8 cellular contexts compared by ENCODE assay signal in genomic region chr3:57596495-57597239, GRCh38. TPM values are rescaled to one million over a fixed set of nuclear protein-coding genes. Genes with fewer than 3 reads are reported as not detected.
DNase-seq lines count a peak whose midpoint lies in the region; ATAC-seq and TF ChIP-seq lines count a peak whose summit lies in the region.

No MANE protein-coding gene starts in this region.

- peaks cover 32% of the 10 kb centered on the region for H4K20me1 ChIP-seq in OCI-LY7 (ENCODE audit: insufficient read depth, low read length)

- H3K36me3 ChIP-seq in GM06990 (ENCODE audit: control insufficient read depth, insufficient read depth, low read length) (no peaks in the 10 kb centered on the region; the same call in 1 of the 2 replicates), OCI-LY7 (ENCODE audit: insufficient read depth, low read length) (peaks cover 41% of the 10 kb centered on the region)

- H3K27ac Mint-ChIP-seq in activated T-helper 1 cell treated with anti-CD3 and anti-CD28 coated beads, Interleukin-12 subunit alpha, Interleukin-12 subunit beta, Interleukin-2, Interleukin-4 antibody, amounts not matched to agents 30 ng/mL and 10 ng/mL and 1 ng/mL, durations not matched to agents 14 hours and 24 hours and 36 hours = peak overlapping the region; percentile 100
- H3K27ac Mint-ChIP-seq in naive B cell = peak overlapping the region; percentile 100

- H3K27me3 Mint-ChIP-seq in activated T-helper 1 cell treated with anti-CD3 and anti-CD28 coated beads, Interleukin-12 subunit alpha, Interleukin-12 subunit beta, Interleukin-2, Interleukin-4 antibody, amounts not matched to agents 30 ng/mL and 10 ng/mL and 1 ng/mL, durations not matched to agents 14 hours and 24 hours and 36 hours (ENCODE audit: insufficient read depth) = no peaks in the 10 kb centered on the region
- no peaks in the 10 kb centered on the region for H3K27me3 Mint-ChIP-seq in naive B cell

- H3K4me2 ChIP-seq in OCI-LY7 (ENCODE audit: low read length) = peak overlapping the region; percentile 94

- H3K79me2 ChIP-seq in OCI-LY7 (ENCODE audit: insufficient read depth, low read depth, low read length) = peaks cover 71% of the 10 kb centered on the region

- POLR2A ChIA-PET in OCI-LY7 (lab: Charles Lee) = interaction anchor here (0.7 to 2.1 kb wide), 6 partner anchors 14 to 162 kb away, joined by 3 to 7 read pairs (median 6); partner anchors contain the start of gene PDE12

- no peaks in the 10 kb centered on the region for H3K9me2 ChIP-seq in OCI-LY7 (ENCODE audit: insufficient read depth, low read length)

- peaks cover 24% of the 10 kb centered on the region for H3K36me3 Mint-ChIP-seq in activated T-helper 1 cell treated with anti-CD3 and anti-CD28 coated beads, Interleukin-12 subunit alpha, Interleukin-12 subunit beta, Interleukin-2, Interleukin-4 antibody, amounts not matched to agents 30 ng/mL and 10 ng/mL and 1 ng/mL, durations not matched to agents 14 hours and 24 hours and 36 hours (ENCODE audit: low read depth)
- H3K36me3 Mint-ChIP-seq in naive B cell = peaks cover 0 to 7% of the 10 kb centered on the region in 2 donors

- TF ChIP-seq CTCF in GM06990 (IDR thresholded peaks at IDR 0.05; ENCODE audit: insufficient read depth, low read length, poor library complexity, severe bottlenecking) = no peak
- no peak for TF ChIP-seq CTCF in OCI-LY7 (conservative IDR thresholded peaks at IDR 0.05; ENCODE audit: low read length)

- intact Hi-C loops in OCI-LY7 (cut with micrococcal nuclease; ENCODE audit: unreplicated experiment) = loop anchor here (1.0 to 2.0 kb wide), 4 partner anchors 39 to 368 kb away; partner anchors contain the start of gene SLMAP
- intact Hi-C loops in activated T-helper 1 cell treated with anti-CD3 and anti-CD28 coated beads, Interleukin-12 subunit alpha, Interleukin-12 subunit beta, Interleukin-2, Interleukin-4 antibody, amounts not matched to agents 30 ng/mL and 10 ng/mL and 1 ng/mL, durations not matched to agents 14 hours and 24 hours and 36 hours (cut with micrococcal nuclease) = loop anchor here (1.0 to 10.0 kb wide), 15 partner anchors 40 to 914 kb away; partner anchors contain the start of genes ABHD6, ARHGEF3, DENND6A and HTD2

- no peaks in the 10 kb centered on the region for H3K9me3 Mint-ChIP-seq in activated T-helper 1 cell treated with anti-CD3 and anti-CD28 coated beads, Interleukin-12 subunit alpha, Interleukin-12 subunit beta, Interleukin-2, Interleukin-4 antibody, amounts not matched to agents 30 ng/mL and 10 ng/mL and 1 ng/mL, durations not matched to agents 14 hours and 24 hours and 36 hours
- H3K9me3 Mint-ChIP-seq in naive B cell = no peaks in the 10 kb centered on the region

- no TSS peak for BruUV-seq in OCI-LY7 (replicated peaks; lab: Mats Ljungman, UMichigan)

- CTCF ChIA-PET in OCI-LY7 (lab: Charles Lee; ENCODE audit: unreplicated experiment) = interaction anchor here (0.6 kb wide), 1 partner anchor 864 kb away, joined by 3 read pairs; no protein-coding TSS in a partner anchor

- peak overlapping the region; percentile 69 for H3K27ac ChIP-seq in OCI-LY7 (ENCODE audit: low read depth, low read length, poor library complexity, severe bottlenecking)

- no peaks in the 10 kb centered on the region for H3K27me3 ChIP-seq in GM06990 (replicated peaks; ENCODE audit: control insufficient read depth, insufficient read depth, low read length)

- peak; percentile 2 for ATAC-seq in HG02885 (IDR thresholded peaks at IDR 0.05; ENCODE audit: poor library complexity, unreplicated experiment)
- peak in 1 of 2 donors; percentile 0 for ATAC-seq in naive B cell (ENCODE audit: low read depth in 2 of 2)
- ATAC-seq in HG02623 (IDR thresholded peaks at IDR 0.05; ENCODE audit: unreplicated experiment) = no peak

- H3K4me1 Mint-ChIP-seq in activated T-helper 1 cell treated with anti-CD3 and anti-CD28 coated beads, Interleukin-12 subunit alpha, Interleukin-12 subunit beta, Interleukin-2, Interleukin-4 antibody, amounts not matched to agents 30 ng/mL and 10 ng/mL and 1 ng/mL, durations not matched to agents 14 hours and 24 hours and 36 hours (ENCODE audit: low read depth) = peaks cover 35% of the 10 kb centered on the region
- peaks cover 23 to 56% (median 49%) of the 10 kb centered on the region in 3 donors for H3K4me1 Mint-ChIP-seq in naive B cell

- DNase-seq in GM06990 (ENCODE audit: extremely low read depth, insufficient read length) = peak; percentile 68
- peak; percentile 34 for DNase-seq in OCI-LY7 (ENCODE audit: low spot score)
- peak; percentile 67 for DNase-seq in activated T-helper 1 cell treated with anti-CD3 and anti-CD28 coated beads, Interleukin-12 subunit alpha, Interleukin-12 subunit beta, Interleukin-2, Interleukin-4 antibody, amounts not matched to agents 30 ng/mL and 10 ng/mL and 1 ng/mL, durations not matched to agents 14 hours and 24 hours and 36 hours (ENCODE audit: low spot score)
- DNase-seq in fibroblast of gingiva (ENCODE audit: low read depth) = peak; percentile 95
- peak; percentile 31 for DNase-seq in naive B cell
- peak; percentile 21 to 41 for DNase-seq in stimulated activated CD8-positive, alpha-beta memory T cell treated with anti-CD3 and anti-CD28 coated beads, Interleukin-7, amount 100 ng/mL, for 48 hours (ENCODE audit: extremely low read depth in 1 of 2, low read depth in 1 of 2)

- H3K4me3 ChIP-seq in GM06990 (replicated peaks; ENCODE audit: low read depth, low read length) (peak overlapping the region; percentile 98), OCI-LY7 (ENCODE audit: low read depth, low read length, poor library complexity, severe bottlenecking) (peak overlapping the region; percentile 90)

- peak overlapping the region; percentile 40; the same call in 1 of the 2 replicates for H2AFZ ChIP-seq in OCI-LY7 (ENCODE audit: low read length)

- peaks cover 32% of the 10 kb centered on the region for H3K4me1 ChIP-seq in OCI-LY7 (ENCODE audit: insufficient read depth, low read length, poor library complexity, severe bottlenecking)

- H3K4me3 Mint-ChIP-seq in activated T-helper 1 cell treated with anti-CD3 and anti-CD28 coated beads, Interleukin-12 subunit alpha, Interleukin-12 subunit beta, Interleukin-2, Interleukin-4 antibody, amounts not matched to agents 30 ng/mL and 10 ng/mL and 1 ng/mL, durations not matched to agents 14 hours and 24 hours and 36 hours = peak overlapping the region; percentile 98
- peak overlapping the region; percentile 90 to 99 (median 98) for H3K4me3 Mint-ChIP-seq in naive B cell

- no peaks in the 10 kb centered on the region for H3K9me3 ChIP-seq in OCI-LY7 (ENCODE audit: low read length)

RNA-seq across cellular contexts. Expression of gene ARF4, which starts 0.5 kb away (rescaled TPM):
- total RNA-seq in OCI-LY7 (2014; rRNA removed; shearing (Covaris generic)) = 26.6 and 34.9 TPM in 2 replicates
- 51.9 and 58.0 TPM in 2 replicates for total RNA-seq in OCI-LY7 (2022)
- total RNA-seq in activated T-helper 1 cell treated with anti-CD3 and anti-CD28 coated beads, Interleukin-12 subunit alpha, Interleukin-12 subunit beta, Interleukin-2, Interleukin-4 antibody, amounts not matched to agents 30 ng/mL and 10 ng/mL and 1 ng/mL, durations not matched to agents 14 hours and 24 hours and 36 hours = 93.2 and 97.0 TPM in 2 replicates
- polyA plus RNA-seq in naive B cell (ENCODE audit: low read depth in 6 of 6) = 100 to 1,000 TPM; 106 to 153 (median 133) TPM

RNA-seq across cellular contexts. Expression of gene PDE12, which starts 40.6 kb away (rescaled TPM):
- 15.2 and 19.3 TPM in 2 replicates for total RNA-seq in OCI-LY7 (2014; rRNA removed; shearing (Covaris generic))
- 25.6 and 29.7 TPM in 2 replicates for total RNA-seq in OCI-LY7 (2022)
- total RNA-seq in activated T-helper 1 cell treated with anti-CD3 and anti-CD28 coated beads, Interleukin-12 subunit alpha, Interleukin-12 subunit beta, Interleukin-2, Interleukin-4 antibody, amounts not matched to agents 30 ng/mL and 10 ng/mL and 1 ng/mL, durations not matched to agents 14 hours and 24 hours and 36 hours = 34.7 and 34.9 TPM in 2 replicates
- polyA plus RNA-seq in naive B cell (ENCODE audit: low read depth in 6 of 6) = 10 to 100 TPM in 5 of 6 donors, 1 to 10 TPM in 1; 9.5 to 16.1 (median 12.5) TPM

RNA-seq across cellular contexts. Expression of gene DNAH12, which starts 52.5 kb away (rescaled TPM):
- total RNA-seq in OCI-LY7 (2014; rRNA removed; shearing (Covaris generic)) = not detected in 2 replicates
- total RNA-seq in OCI-LY7 (2022) = 0.21 TPM in 1 of 2 replicates, not detected in the other
- 0.17 TPM in 1 of 2 replicates, not detected in the other for total RNA-seq in activated T-helper 1 cell treated with anti-CD3 and anti-CD28 coated beads, Interleukin-12 subunit alpha, Interleukin-12 subunit beta, Interleukin-2, Interleukin-4 antibody, amounts not matched to agents 30 ng/mL and 10 ng/mL and 1 ng/mL, durations not matched to agents 14 hours and 24 hours and 36 hours
- under 1 TPM in 2 of 6 donors, not detected in 4; 0.11 to 0.71 TPM for polyA plus RNA-seq in naive B cell (ENCODE audit: low read depth in 6 of 6)

Comparison
In these comparisons a context has a peak if more than half of its experiments do, and no peak if none do; other contexts are left out.
1. DNase-seq: peak in every context shown above with its lines; median percentile 95 in fibroblast of gingiva; 68 in GM06990; 67 in activated T-helper 1 cell treated with anti-CD3 and anti-CD28 coated beads, Interleukin-12 subunit alpha, Interleukin-12 subunit beta, Interleukin-2, Interleukin-4 antibody, amounts not matched to agents 30 ng/mL and 10 ng/mL and 1 ng/mL, durations not matched to agents 14 hours and 24 hours and 36 hours; 34 in OCI-LY7; 31 in naive B cell; 31 in stimulated activated CD8-positive, alpha-beta memory T cell treated with anti-CD3 and anti-CD28 coated beads, Interleukin-7, amount 100 ng/mL, for 48 hours.